8 cellular contexts compared by ENCODE assay signal in genomic region chr3:15330031-15330596, GRCh38. TPM values are rescaled to one million over a fixed set of nuclear protein-coding genes. Genes with fewer than 3 reads are reported as not detected.
A peak's percentile ranks its signal among the peaks of the same experiment; 100 is the strongest.
DNase-seq lines count a peak whose midpoint lies in the region; ATAC-seq lines count a peak whose summit lies in the region.

No MANE protein-coding gene starts in this region.

- H3K27ac Mint-ChIP-seq in activated naive CD4-positive, alpha-beta T cell treated with anti-CD3 and anti-CD28 coated beads, Interleukin-2, amount 50 U/mL, for 24 hours = no peak overlapping the region
- H3K27ac Mint-ChIP-seq in activated naive CD4-positive, alpha-beta T cell treated with anti-CD3 and anti-CD28 coated beads, Interleukin-2, amount 50 U/mL, for 72 hours = no peak overlapping the region
- H3K27ac Mint-ChIP-seq in memory B cell = peak overlapping the region; percentile 75
- H3K27ac Mint-ChIP-seq in activated CD4-positive, alpha-beta T cell treated with anti-CD3 and anti-CD28 coated beads for 36 hours = no peak overlapping the region

- 64 to 75% methylated on average over 10 of the region's 10 CpGs for WGBS in aorta, 2 donors

- H3K9me3 ChIP-seq in aorta (ENCODE audit: control insufficient read depth, low read length) = no peaks in the 10 kb centered on the region

- no peak overlapping the region for H3K4me3 ChIP-seq in aorta (ENCODE audit: low read length in 2 of 2)

- no peaks in the 10 kb centered on the region for H3K27me3 ChIP-seq in aorta (ENCODE audit: control insufficient read depth in 1 of 2, insufficient read depth in 2 of 2, low read length in 1 of 2)

- CTCF ChIA-PET in activated CD4-positive, alpha-beta T cell treated with anti-CD3 and anti-CD28 coated beads for 36 hours (lab: Charles Lee) = interaction anchor here (0.9 to 8.6 kb wide), 10 partner anchors 9 to 64 kb away, joined by 3 to 132 read pairs (median 4); no protein-coding TSS in a partner anchor

- H3K36me3 ChIP-seq in aorta (ENCODE audit: control insufficient read depth in 1 of 2, insufficient read depth in 2 of 2, low read length in 1 of 2) = no peaks in the 10 kb centered on the region

- no peak for DNase-seq in activated naive CD4-positive, alpha-beta T cell treated with anti-CD3 and anti-CD28 coated beads, Interleukin-2, amount 50 U/mL, for 72 hours (ENCODE audit: low spot score in 2 of 2)
- DNase-seq in astrocyte of the hippocampus (ENCODE audit: low read depth, low spot score) (peak; percentile 62), memory B cell (ENCODE audit: low spot score in 2 of 2) (no peak), aorta (peak in 1 of 2 donors; percentile 64)
- no peak for DNase-seq in activated CD4-positive, alpha-beta T cell treated with anti-CD3 and anti-CD28 coated beads for 36 hours

- peak overlapping the region in 1 of 2 donors; percentile 6 for H3K27ac ChIP-seq in aorta (ENCODE audit: low read depth in 1 of 2, low read length in 2 of 2)

- peaks cover 7% of the 10 kb centered on the region for H3K36me3 Mint-ChIP-seq in activated naive CD4-positive, alpha-beta T cell treated with anti-CD3 and anti-CD28 coated beads, Interleukin-2, amount 50 U/mL, for 24 hours
- H3K36me3 Mint-ChIP-seq in activated naive CD4-positive, alpha-beta T cell treated with anti-CD3 and anti-CD28 coated beads, Interleukin-2, amount 50 U/mL, for 72 hours = peaks cover 0 to 24% of the 10 kb centered on the region in 2 donors
- peaks cover 24% of the 10 kb centered on the region for H3K36me3 Mint-ChIP-seq in memory B cell
- peaks cover 20% of the 10 kb centered on the region for H3K36me3 Mint-ChIP-seq in activated CD4-positive, alpha-beta T cell treated with anti-CD3 and anti-CD28 coated beads for 36 hours (ENCODE audit: low read depth)

- POLR2A ChIA-PET in activated CD4-positive, alpha-beta T cell treated with anti-CD3 and anti-CD28 coated beads for 36 hours (lab: Charles Lee) = interaction anchor here (0.7 to 1.5 kb wide), 3 partner anchors 10 to 62 kb away, joined by 4 to 5 read pairs (median 4); no protein-coding TSS in a partner anchor

- no peaks in the 10 kb centered on the region for H3K4me1 ChIP-seq in aorta (ENCODE audit: control insufficient read depth in 1 of 2, insufficient read depth in 2 of 2, low read length in 2 of 2)

- no peak for ATAC-seq in activated naive CD4-positive, alpha-beta T cell treated with anti-CD3 and anti-CD28 coated beads, Interleukin-2, amount 50 U/mL, for 72 hours
- no peak for ATAC-seq in memory B cell (ENCODE audit: low read depth)
- peak; percentile 56 for ATAC-seq in aorta (ENCODE audit: low FRiP score)
- ATAC-seq in GM18858 (IDR thresholded peaks at IDR 0.05; ENCODE audit: unreplicated experiment) = no peak
- no peak for ATAC-seq in activated CD4-positive, alpha-beta T cell treated with anti-CD3 and anti-CD28 coated beads for 36 hours
- no peak for ATAC-seq in GM21526 (IDR thresholded peaks at IDR 0.05; ENCODE audit: low FRiP score, unreplicated experiment)

- peaks cover 76% of the 10 kb centered on the region for H3K4me1 Mint-ChIP-seq in activated naive CD4-positive, alpha-beta T cell treated with anti-CD3 and anti-CD28 coated beads, Interleukin-2, amount 50 U/mL, for 24 hours
- peaks cover 45% of the 10 kb centered on the region for H3K4me1 Mint-ChIP-seq in memory B cell
- peaks cover 70% of the 10 kb centered on the region for H3K4me1 Mint-ChIP-seq in activated CD4-positive, alpha-beta T cell treated with anti-CD3 and anti-CD28 coated beads for 36 hours

- no peaks in the 10 kb centered on the region for H3K27me3 Mint-ChIP-seq in activated naive CD4-positive, alpha-beta T cell treated with anti-CD3 and anti-CD28 coated beads, Interleukin-2, amount 50 U/mL, for 24 hours
- H3K27me3 Mint-ChIP-seq in memory B cell = no peaks in the 10 kb centered on the region
- peaks cover 2% of the 10 kb centered on the region for H3K27me3 Mint-ChIP-seq in activated CD4-positive, alpha-beta T cell treated with anti-CD3 and anti-CD28 coated beads for 36 hours

- intact Hi-C loops in aorta (cut with DNase I) = loop anchor here (1.0 to 5.0 kb wide), 3 partner anchors 43 to 62 kb away; no protein-coding TSS in a partner anchor
- intact Hi-C loops in activated CD4-positive, alpha-beta T cell treated with anti-CD3 and anti-CD28 coated beads for 36 hours (cut with DNase I, micrococcal nuclease) = no loop called here

- H3K4me3 Mint-ChIP-seq in activated naive CD4-positive, alpha-beta T cell treated with anti-CD3 and anti-CD28 coated beads, Interleukin-2, amount 50 U/mL, for 24 hours = peak overlapping the region; percentile 11
- H3K4me3 Mint-ChIP-seq in memory B cell = peak overlapping the region; percentile 94
- H3K4me3 Mint-ChIP-seq in activated CD4-positive, alpha-beta T cell treated with anti-CD3 and anti-CD28 coated beads for 36 hours = no peak overlapping the region

- no peaks in the 10 kb centered on the region for H3K9me3 Mint-ChIP-seq in activated naive CD4-positive, alpha-beta T cell treated with anti-CD3 and anti-CD28 coated beads, Interleukin-2, amount 50 U/mL, for 24 hours
- H3K9me3 Mint-ChIP-seq in activated naive CD4-positive, alpha-beta T cell treated with anti-CD3 and anti-CD28 coated beads, Interleukin-2, amount 50 U/mL, for 72 hours = no peaks in the 10 kb centered on the region
- H3K9me3 Mint-ChIP-seq in memory B cell = no peaks in the 10 kb centered on the region
- no peaks in the 10 kb centered on the region for H3K9me3 Mint-ChIP-seq in activated CD4-positive, alpha-beta T cell treated with anti-CD3 and anti-CD28 coated beads for 36 hours (ENCODE audit: low read depth)

RNA-seq across cellular contexts. Expression of gene SH3BP5, which starts 2.3 kb away (rescaled TPM):
- 10 to 100 TPM in 1 of 2 donors, 1 to 10 TPM in 1; 2.6 to 18.9 TPM for total RNA-seq in activated naive CD4-positive, alpha-beta T cell treated with anti-CD3 and anti-CD28 coated beads, Interleukin-2, amount 50 U/mL, for 72 hours
- total RNA-seq in aorta = 10 to 100 TPM; 79.9 to 93.1 TPM
- polyA plus RNA-seq in aorta = 10 to 100 TPM; 26.5 to 62.6 TPM
- 1 to 10 TPM; 8.9 to 9.4 TPM for total RNA-seq in activated CD4-positive, alpha-beta T cell treated with anti-CD3 and anti-CD28 coated beads for 36 hours

Comparison
In these comparisons a context has a peak if more than half of its experiments do, and no peak if none do; other contexts are left out.
1. RNA of gene SH3BP5, which starts 2.3 kb away (total RNA-seq): 79.9 to 93.1 TPM in aorta; 2.6 to 18.9 TPM in activated naive CD4-positive, alpha-beta T cell treated with anti-CD3 and anti-CD28 coated beads, Interleukin-2, amount 50 U/mL, for 72 hours and 8.9 to 9.4 TPM in activated CD4-positive, alpha-beta T cell treated with anti-CD3 and anti-CD28 coated beads for 36 hours; every median in the first group is over 4 times any median in the second.
2. intact Hi-C loops: an anchor here in aorta (1.0 to 5.0 kb wide); none called in activated CD4-positive, alpha-beta T cell treated with anti-CD3 and anti-CD28 coated beads for 36 hours.